Comparison of ENCODE assay signal across 11 cellular contexts in genomic region chr14:104425171-104425681, GRCh38.
"Had no signal": no experiment of that assay in that cellular context is flagged by ENCODE, and none has a peak within 500 bp of the region (broad histone marks: within the 10 kb centered on the region; RNA-seq: fewer than 3 reads in every experiment).

No MANE protein-coding gene starts in this region.

- H3K27ac Mint-ChIP-seq: activated naive CD4-positive, alpha-beta T cell treated with anti-CD3 and anti-CD28 coated beads for 36 hours; activated naive CD8-positive, alpha-beta T cell treated with anti-CD3 and anti-CD28 coated beads, Interleukin-2, amount 50 U/mL, for 24 hours; stimulated activated memory B cell treated with anti-CD40 and anti-IgM and Interleukin-4, amounts not matched to agents 10 μg/mL and 1 μg/mL and 100 μg/mL, for 72 hours; T-helper 2 cell treated with Interferon-gamma antibody and Interleukin-4, amounts not matched to agents 5 μg/mL and 100 μg/mL, for 36 hours had no signal

- ATAC-seq: activated naive CD8-positive, alpha-beta T cell treated with anti-CD3 and anti-CD28 coated beads, Interleukin-2, amount 50 U/mL, for 24 hours; left colon; stimulated activated memory B cell treated with anti-CD40 and anti-IgM and Interleukin-4, amounts not matched to agents 10 μg/mL and 1 μg/mL and 100 μg/mL, for 72 hours had no signal

- H3K27me3 ChIP-seq: ovary, thyroid gland had no signal

- H3K9me3 ChIP-seq: ovary, thyroid gland had no signal

- DNase-seq: activated CD4-positive, alpha-beta T cell treated with anti-CD3 and anti-CD28 coated beads, Interleukin-2, amount 50 U/mL, for 4 hours; activated naive CD4-positive, alpha-beta T cell treated with anti-CD3 and anti-CD28 coated beads for 36 hours; activated naive CD8-positive, alpha-beta T cell treated with anti-CD3 and anti-CD28 coated beads, Interleukin-2, amount 50 U/mL, for 24 hours; aorta; erythroblast; left colon had no signal

- H3K36me3 ChIP-seq: ovary, thyroid gland had no signal

- H3K36me3 Mint-ChIP-seq: stimulated activated memory B cell treated with anti-CD40 and anti-IgM and Interleukin-4, amounts not matched to agents 10 μg/mL and 1 μg/mL and 100 μg/mL, for 72 hours had no signal

- H3K9me3 Mint-ChIP-seq: activated naive CD4-positive, alpha-beta T cell treated with anti-CD3 and anti-CD28 coated beads for 36 hours; activated naive CD8-positive, alpha-beta T cell treated with anti-CD3 and anti-CD28 coated beads, Interleukin-2, amount 50 U/mL, for 24 hours; stimulated activated memory B cell treated with anti-CD40 and anti-IgM and Interleukin-4, amounts not matched to agents 10 μg/mL and 1 μg/mL and 100 μg/mL, for 72 hours; T-helper 2 cell treated with Interferon-gamma antibody and Interleukin-4, amounts not matched to agents 5 μg/mL and 100 μg/mL, for 36 hours had no signal

- H3K4me1 Mint-ChIP-seq: activated naive CD8-positive, alpha-beta T cell treated with anti-CD3 and anti-CD28 coated beads, Interleukin-2, amount 50 U/mL, for 24 hours had no signal

- H3K27me3 Mint-ChIP-seq: activated naive CD8-positive, alpha-beta T cell treated with anti-CD3 and anti-CD28 coated beads, Interleukin-2, amount 50 U/mL, for 24 hours had no signal

- H3K27ac ChIP-seq: thyroid gland had no signal

- H3K4me3 Mint-ChIP-seq: activated naive CD4-positive, alpha-beta T cell treated with anti-CD3 and anti-CD28 coated beads for 36 hours; activated naive CD8-positive, alpha-beta T cell treated with anti-CD3 and anti-CD28 coated beads, Interleukin-2, amount 50 U/mL, for 24 hours; stimulated activated memory B cell treated with anti-CD40 and anti-IgM and Interleukin-4, amounts not matched to agents 10 μg/mL and 1 μg/mL and 100 μg/mL, for 72 hours; T-helper 2 cell treated with Interferon-gamma antibody and Interleukin-4, amounts not matched to agents 5 μg/mL and 100 μg/mL, for 36 hours had no signal

- H3K4me3 ChIP-seq: lung, ovary, thyroid gland had no signal
